In genomic region chr6:41716516-41717446, GRCh38 we compare ENCODE assay signal across 12 cellular contexts. TPM values are rescaled to one million over a fixed set of nuclear protein-coding genes. Genes with fewer than 3 reads are reported as not detected.
A peak's percentile ranks its signal among the peaks of the same experiment; 100 is the strongest.
DNase-seq lines count a peak whose midpoint lies in the region; TF ChIP-seq lines count a peak whose summit lies in the region.
"Had no signal": no experiment of that assay in that cellular context is flagged by ENCODE, and none has a peak within 500 bp of the region (broad histone marks: within the 10 kb centered on the region; RNA-seq: fewer than 3 reads in every experiment).

No MANE protein-coding gene starts in this region.

- H3K36me3 ChIP-seq in right atrium auricular region = no peaks in the 10 kb centered on the region
- no peaks in the 10 kb centered on the region for H3K36me3 ChIP-seq in thyroid gland

- H3K27me3 ChIP-seq in right atrium auricular region = no peaks in the 10 kb centered on the region
- no peaks in the 10 kb centered on the region for H3K27me3 ChIP-seq in thyroid gland

- TF ChIP-seq CTCF in right atrium auricular region (IDR thresholded peaks at IDR 0.05) (no peak), thyroid gland (IDR thresholded peaks at IDR 0.05) (no peak)

- DNase-seq in NOMO-1 treated with DMSO at 0.1 percent for 48 hours (lab: John Stamatoyannopoulos, UW; ENCODE audit: unreplicated experiment) (peak; percentile 29), NOMO-1 treated with dmso at 0.1 percent for 144 hours (lab: John Stamatoyannopoulos, UW; ENCODE audit: unreplicated experiment) (no peak), RPMI8226 (peak; percentile 32), right atrium auricular region (ENCODE audit: low spot score) (no peak), thyroid gland (peak; percentile 66 to 73), retina (no peak)
- no peak for DNase-seq in stimulated activated CD4-positive, alpha-beta T cell treated with anti-CD3 and anti-CD28 coated beads, Interleukin-15, amount 100 ng/mL, for 24 hours
- DNase-seq in stimulated activated CD4-positive, alpha-beta T cell treated with anti-CD3 and anti-CD28 coated beads, Interleukin-2, amount 100 ng/mL, for 48 hours = no peak
- DNase-seq: activated T-cell treated with anti-CD3 and anti-CD28 coated beads, Interleukin-2, amount 50 U/mL, for 72 hours; H7 had no signal

- H3K4me3 ChIP-seq in right atrium auricular region (no peak overlapping the region), thyroid gland (replicated peaks in 1 of 3) (no peak overlapping the region)

- peak overlapping the region; percentile 78 to 87 for H3K27ac ChIP-seq in right atrium auricular region
- H3K27ac ChIP-seq in thyroid gland = peak overlapping the region; percentile 81 to 97 (median 91)

- TF ChIP-seq POLR2A in thyroid gland (IDR thresholded peaks at IDR 0.05) = no peak

- H3K4me1 ChIP-seq in right atrium auricular region (peaks cover 0 to 98% of the 10 kb centered on the region in 2 donors), thyroid gland (peaks cover 72 to 86% of the 10 kb centered on the region in 2 donors)

- 77% methylated on average over 10 to 12 of the region's 12 CpGs for WGBS in thyroid gland, 2 donors

- intact Hi-C loops in thyroid gland (cut with DNase I) = no loop called here

- no peaks in the 10 kb centered on the region for H3K9me3 ChIP-seq in right atrium auricular region
- no peaks in the 10 kb centered on the region for H3K9me3 ChIP-seq in thyroid gland

RNA-seq across cellular contexts. Expression of gene TFEB, which starts 18.6 kb away (rescaled TPM):
- 10 to 100 TPM; 31.5 to 35.8 TPM for total RNA-seq in right atrium auricular region
- total RNA-seq in thyroid gland = 10 to 100 TPM; 23.0 to 39.0 (median 34.9) TPM

RNA-seq across cellular contexts. Expression of gene PGC, which starts 30.4 kb away (rescaled TPM):
- total RNA-seq in right atrium auricular region = not detected
- not detected for total RNA-seq in thyroid gland
- total RNA-seq: activated T-cell treated with anti-CD3 and anti-CD28 coated beads, Interleukin-2, amount 50 U/mL, for 72 hours; H7; liver; posterior vena cava had no signal

Comparison
In these comparisons a context has a peak if more than half of its experiments do, and no peak if none do; other contexts are left out.
1. DNase-seq: peak in NOMO-1 treated with DMSO at 0.1 percent for 48 hours (single experiment), RPMI8226 (single experiment) and thyroid gland (2 of 2); none in NOMO-1 treated with dmso at 0.1 percent for 144 hours (single experiment), right atrium auricular region (single experiment), stimulated activated CD4-positive, alpha-beta T cell treated with anti-CD3 and anti-CD28 coated beads, Interleukin-15, amount 100 ng/mL, for 24 hours (single experiment), retina (single experiment) and stimulated activated CD4-positive, alpha-beta T cell treated with anti-CD3 and anti-CD28 coated beads, Interleukin-2, amount 100 ng/mL, for 48 hours (0 of 2).